Comparison of ENCODE assay signal across 9 cellular contexts in the genomic region with DNA sequence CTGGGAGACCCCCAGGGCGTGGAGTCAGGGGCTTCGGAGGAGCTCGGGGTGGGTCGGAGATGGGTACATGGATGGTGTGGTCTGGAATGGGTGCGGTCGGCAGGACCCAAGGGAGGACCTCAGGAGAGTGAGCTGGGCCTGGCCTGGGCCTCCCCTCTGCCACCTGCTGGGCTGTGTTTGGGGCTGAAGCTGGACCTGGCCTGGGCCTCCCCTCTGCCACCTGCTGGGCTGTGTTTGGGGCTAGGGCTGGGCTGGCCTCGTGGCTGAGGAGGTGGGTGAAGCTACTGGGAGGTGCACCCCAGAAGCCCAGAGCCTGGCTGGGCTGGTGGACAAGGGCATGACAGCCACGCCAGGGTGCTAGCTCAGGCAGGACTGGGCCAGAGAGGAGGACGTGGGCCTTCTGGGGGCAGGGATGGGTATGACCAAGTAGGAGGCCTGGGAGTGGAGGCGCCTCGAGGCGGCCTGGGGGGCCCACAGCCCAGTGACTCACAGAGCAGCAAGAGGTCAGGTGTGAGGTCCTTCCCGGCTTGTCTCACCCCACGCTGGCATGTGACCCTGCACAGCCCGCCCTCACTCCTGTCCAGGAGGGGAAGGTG. TPM values are rescaled to one million over a fixed set of nuclear protein-coding genes. Genes with fewer than 3 reads are reported as not detected.
DNase-seq lines count a peak whose midpoint lies in the region; ATAC-seq and TF ChIP-seq lines count a peak whose summit lies in the region.
"Had no signal": no experiment of that assay in that cellular context is flagged by ENCODE, and none has a peak within 500 bp of the region (broad histone marks: within the 10 kb centered on the region; RNA-seq: fewer than 3 reads in every experiment).

No MANE protein-coding gene starts in this region.

- peaks cover 40% of the 10 kb centered on the region for H3K27me3 ChIP-seq in PC-3 (ENCODE audit: low read length)

- no peaks in the 10 kb centered on the region for H3K9me3 ChIP-seq in PC-3 (ENCODE audit: low read length)

- peaks cover 21% of the 10 kb centered on the region for H3K27me3 Mint-ChIP-seq in progenitor cell of endocrine pancreas

- CTCF ChIA-PET in PC-3 (lab: Charles Lee): interaction anchor here (0.8 to 1.3 kb wide), 3 partner anchors 17 to 34 kb away, joined by 3 to 5 read pairs (median 3); no protein-coding TSS in a partner anchor

- DNase-seq in GM03348 (ENCODE audit: low spot score) (peak; percentile 45), PC-3 (peak; percentile 65), epithelial cell of proximal tubule (ENCODE audit: low read depth) (no peak), progenitor cell of endocrine pancreas (ENCODE audit: low spot score, unreplicated experiment) (no peak), NCI-H524 (lab: John Stamatoyannopoulos, UW) (no peak)

- H3K79me2 ChIP-seq in PC-3 (ENCODE audit: low read length): no peaks in the 10 kb centered on the region

- TF ChIP-seq CTCF in PC-3 (conservative IDR thresholded peaks at IDR 0.05; ENCODE audit: low read depth, low read length) (peak; percentile 81), epithelial cell of proximal tubule (conservative IDR thresholded peaks at IDR 0.05; ENCODE audit: low read depth, low read length) (peak; percentile 81), progenitor cell of endocrine pancreas (IDR thresholded peaks at IDR 0.05; ENCODE audit: unreplicated experiment) (peak; percentile 53)

- no peaks in the 10 kb centered on the region for H3K9me3 Mint-ChIP-seq in progenitor cell of endocrine pancreas (ENCODE audit: low read depth)

- H3K9ac ChIP-seq in PC-3 (ENCODE audit: low read length): no peak overlapping the region

- no peaks in the 10 kb centered on the region for H3F3A ChIP-seq in PC-3 (ENCODE audit: low read length, unreplicated experiment)

- no peak overlapping the region for H3K4me3 Mint-ChIP-seq in progenitor cell of endocrine pancreas (ENCODE audit: low read depth)

- H3K4me1 Mint-ChIP-seq in progenitor cell of endocrine pancreas (ENCODE audit: low read depth): peaks cover 22% of the 10 kb centered on the region

- peak overlapping the region; percentile 81 for H3K27ac Mint-ChIP-seq in progenitor cell of endocrine pancreas

- intact Hi-C loops in PC-3 (cut with micrococcal nuclease): loop anchor here (1.0 to 2.0 kb wide), 2 partner anchors 17 to 34 kb away; no protein-coding TSS in a partner anchor

- no peaks in the 10 kb centered on the region for H3K36me3 ChIP-seq in PC-3 (ENCODE audit: low read depth, low read length)

- no peaks in the 10 kb centered on the region for H4K20me1 ChIP-seq in PC-3 (ENCODE audit: low read length)

- no TSS peak for BruUV-seq in PC-3 (replicated peaks; lab: Mats Ljungman, UMichigan)

- H3K4me3 ChIP-seq in PC-3 (ENCODE audit: low read length): no peak overlapping the region
- no peak overlapping the region for H3K4me3 ChIP-seq in epithelial cell of proximal tubule (ENCODE audit: low read depth, low read length)

- peaks cover 27% of the 10 kb centered on the region for H3K4me1 ChIP-seq in PC-3 (ENCODE audit: insufficient read depth, low read length)

- H3K27ac ChIP-seq in PC-3 (ENCODE audit: low read length): no peak overlapping the region

- no peak overlapping the region for H3K4me2 ChIP-seq in PC-3 (ENCODE audit: low read length)

- no peaks in the 10 kb centered on the region for H3K9me2 ChIP-seq in PC-3 (replicated peaks; ENCODE audit: low read length)

- POLR2A ChIA-PET in PC-3 (lab: Charles Lee; ENCODE audit: unreplicated experiment): no interaction called here

- ATAC-seq in PC-3 (peak; percentile 75), HG03280 (IDR thresholded peaks at IDR 0.05; ENCODE audit: unreplicated experiment) (no peak), HG02623 (IDR thresholded peaks at IDR 0.05; ENCODE audit: unreplicated experiment) (no peak), HG02970 (IDR thresholded peaks at IDR 0.05; ENCODE audit: low FRiP score, unreplicated experiment) (no peak)

- H2AFZ ChIP-seq in PC-3 (ENCODE audit: low read length): no peak overlapping the region

- H3K36me3 Mint-ChIP-seq in progenitor cell of endocrine pancreas (ENCODE audit: insufficient read depth): no peaks in the 10 kb centered on the region

RNA-seq across cellular contexts. Expression of gene SAMD11, which starts 14.5 kb away (rescaled TPM):
- total RNA-seq in PC-3 (2014; rRNA removed) (2.7 and 5.8 TPM in 2 replicates), epithelial cell of proximal tubule (0.51 and 3.5 TPM in 2 replicates), progenitor cell of endocrine pancreas (42.9 and 53.9 TPM in 2 replicates)

RNA-seq across cellular contexts. Expression of gene NOC2L, which starts 20.9 kb away (rescaled TPM):
- 262 and 340 TPM in 2 replicates for total RNA-seq in PC-3 (2014; rRNA removed)
- total RNA-seq in epithelial cell of proximal tubule: 73.9 and 132 TPM in 2 replicates
- 71.9 and 78.2 TPM in 2 replicates for total RNA-seq in progenitor cell of endocrine pancreas

RNA-seq across cellular contexts. Expression of gene KLHL17, which starts 22.2 kb away (rescaled TPM):
- total RNA-seq in PC-3 (2014; rRNA removed) (29.8 and 32.1 TPM in 2 replicates), epithelial cell of proximal tubule (11.9 and 33.3 TPM in 2 replicates), progenitor cell of endocrine pancreas (45.3 and 47.5 TPM in 2 replicates)

RNA-seq across cellular contexts. Expression of gene PLEKHN1, which starts 28.1 kb away (rescaled TPM):
- total RNA-seq in PC-3 (2014; rRNA removed) (14.0 and 18.3 TPM in 2 replicates), epithelial cell of proximal tubule (3.1 and 6.8 TPM in 2 replicates), progenitor cell of endocrine pancreas (1.1 and 1.9 TPM in 2 replicates)

RNA-seq across cellular contexts. Expression of gene PERM1, which starts 43.7 kb away (rescaled TPM):
- total RNA-seq in PC-3 (2014; rRNA removed) (0.47 and 1.1 TPM in 2 replicates), epithelial cell of proximal tubule (not detected in 2 replicates), progenitor cell of endocrine pancreas (not detected in 2 replicates)
- total RNA-seq: H7 had no signal

Comparison
In these comparisons a context has a peak if more than half of its experiments do, and no peak if none do; other contexts are left out.
1. DNase-seq: peak in GM03348 (single experiment) and PC-3 (single experiment); none in epithelial cell of proximal tubule (single experiment), progenitor cell of endocrine pancreas (single experiment) and NCI-H524 (0 of 2).
2. Peak in every context shown above with its lines, with median percentiles within 50 percentile points of each other: CTCF ChIP-seq.